Comparison of ENCODE assay signal across 10 cellular contexts in the genomic region with DNA sequence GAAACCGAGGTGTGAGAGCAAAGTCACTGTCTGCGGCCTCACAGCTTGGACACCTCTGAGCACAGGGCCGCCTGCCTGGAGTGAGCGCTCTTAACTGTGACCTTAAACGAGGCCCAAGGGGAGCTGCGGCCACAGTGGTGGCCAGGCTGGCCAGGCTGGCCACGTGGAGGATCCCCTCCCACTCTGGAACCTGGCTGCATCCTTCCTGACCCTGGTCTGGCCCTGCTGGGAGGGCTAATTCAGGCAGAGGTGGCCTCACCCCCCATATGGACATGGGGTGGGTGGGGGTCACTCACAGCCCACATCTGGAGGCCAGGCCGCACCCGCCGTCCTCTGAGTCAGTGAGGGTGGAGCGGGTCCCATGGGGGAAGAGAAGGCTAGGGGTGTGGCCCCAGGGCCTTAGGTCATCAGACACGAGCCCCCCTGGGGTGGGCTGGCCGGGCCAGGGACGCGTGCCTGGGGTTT. TPM values are rescaled to one million over a fixed set of nuclear protein-coding genes. Genes with fewer than 3 reads are reported as not detected.
DNase-seq lines count a peak whose midpoint lies in the region; ATAC-seq and TF ChIP-seq lines count a peak whose summit lies in the region.
"Had no signal": no experiment of that assay in that cellular context is flagged by ENCODE, and none has a peak within 500 bp of the region (broad histone marks: within the 10 kb centered on the region; RNA-seq: fewer than 3 reads in every experiment).

No MANE protein-coding gene starts in this region.

- DNase-seq in coronary artery (ENCODE audit: low spot score) (no peak), lower leg skin (ENCODE audit: low spot score in 2 of 2) (peak; percentile 75 to 96), thyroid gland (no peak), epidermal melanocyte (ENCODE audit: insufficient read length, low spot score) (no peak), smooth muscle cell (lab: John Stamatoyannopoulos, UW; ENCODE audit: unreplicated experiment) (no peak)
- DNase-seq: naive thymus-derived CD8-positive, alpha-beta T cell; stimulated activated naive B cell treated with anti-CD40 and anti-IgM and Interleukin-4, amounts not matched to agents 10 μg/mL and 1 μg/mL and 100 μg/mL, for 72 hours had no signal

- H3K9ac ChIP-seq in smooth muscle cell (ENCODE audit: low read depth) = no peak overlapping the region

- H3K9me3 ChIP-seq in HEK293 (ENCODE audit: control insufficient read depth, insufficient read depth, low read depth, low read length) (no peaks in the 10 kb centered on the region), thyroid gland (no peaks in the 10 kb centered on the region), smooth muscle cell (replicated peaks; ENCODE audit: low read depth) (no peaks in the 10 kb centered on the region)

- intact Hi-C loops in lower leg skin (cut with DNase I; ENCODE audit: low total_unique reads) (loop anchor here (10.0 kb wide), 1 partner anchor 1127 kb away; no protein-coding TSS in a partner anchor), thyroid gland (cut with DNase I) (no loop called here)

- peaks cover 99% of the 10 kb centered on the region for H4K20me1 ChIP-seq in smooth muscle cell (ENCODE audit: low read depth)

- H3K4me2 ChIP-seq in smooth muscle cell = no peak overlapping the region

- peaks cover 57% of the 10 kb centered on the region for H3K79me2 ChIP-seq in smooth muscle cell (ENCODE audit: low read depth)

- H3F3A ChIP-seq in smooth muscle cell (ENCODE audit: low read depth) = peaks cover 6% of the 10 kb centered on the region

- H3K4me3 ChIP-seq in HEK293 (ENCODE audit: low read depth, low read length) (no peak overlapping the region), coronary artery (peak overlapping the region; percentile 95), lower leg skin (ENCODE audit: low read depth, poor library complexity, severe bottlenecking) (no peak overlapping the region), thyroid gland (replicated peaks in 1 of 3) (no peak overlapping the region), smooth muscle cell (no peak overlapping the region)

- TF ChIP-seq CTCF in HEK293 (tag by site-specific recombination; IDR thresholded peaks at IDR 0.05) = no peak
- no peak for TF ChIP-seq CTCF in coronary artery (IDR thresholded peaks at IDR 0.05)
- no peak for TF ChIP-seq CTCF in lower leg skin (IDR thresholded peaks at IDR 0.05)
- no peak for TF ChIP-seq CTCF in thyroid gland (IDR thresholded peaks at IDR 0.05)
- TF ChIP-seq CTCF in smooth muscle cell (IDR thresholded peaks at IDR 0.05; ENCODE audit: borderline replicate concordance, insufficient read depth, poor library complexity, severe bottlenecking) = no peak

- H3K27ac ChIP-seq in HEK293 (ENCODE audit: extremely low read depth, low read depth, low read length) = no peak overlapping the region
- peak overlapping the region; percentile 93 to 98 for H3K27ac ChIP-seq in coronary artery
- peak overlapping the region in 2 of 3 donors; percentile 93 to 98 for H3K27ac ChIP-seq in thyroid gland
- H3K27ac ChIP-seq in smooth muscle cell (ENCODE audit: low read depth) = no peak overlapping the region

- WGBS in lower leg skin, 2 donors = 54 to 81% methylated on average over 11 to 15 of the region's 15 CpGs
- 60 to 75% methylated on average over 10 to 14 of the region's 15 CpGs for WGBS in thyroid gland, 2 donors
- 90% methylated on average over 15 of the region's 15 CpGs for WGBS in smooth muscle cell (ENCODE audit: low lambda C conversion rate)

- no peak overlapping the region for H2AFZ ChIP-seq in smooth muscle cell (ENCODE audit: low read depth)

- CTCF ChIA-PET in HEK293 (lab: Yijun Ruan, JAX) = interaction anchor here (0.7 to 2.1 kb wide), 5 partner anchors 8 to 25 kb away, joined by 3 to 19 read pairs (median 5); no protein-coding TSS in a partner anchor

- H3K36me3 ChIP-seq in HEK293 (ENCODE audit: control insufficient read depth in 2 of 2, insufficient read depth in 1 of 2, low read length in 2 of 2) (peaks cover 0 to 20% of the 10 kb centered on the region in 2 experiments; a peak in 1 of 3 replicates), thyroid gland (peaks cover 0 to 12% of the 10 kb centered on the region in 2 donors), smooth muscle cell (ENCODE audit: low read depth) (no peaks in the 10 kb centered on the region)

- ATAC-seq in HG03280 (IDR thresholded peaks at IDR 0.05; ENCODE audit: unreplicated experiment) (no peak), GM21723 (IDR thresholded peaks at IDR 0.05; ENCODE audit: unreplicated experiment) (no peak)
- ATAC-seq: naive thymus-derived CD8-positive, alpha-beta T cell; stimulated activated naive B cell treated with anti-CD40 and anti-IgM and Interleukin-4, amounts not matched to agents 10 μg/mL and 1 μg/mL and 100 μg/mL, for 72 hours had no signal

- H3K4me1 ChIP-seq in HEK293 (ENCODE audit: control insufficient read depth, insufficient read depth, low read length) = peaks cover 10% of the 10 kb centered on the region
- H3K4me1 ChIP-seq in thyroid gland = peaks cover 88 to 98% of the 10 kb centered on the region in 2 donors
- H3K4me1 ChIP-seq in smooth muscle cell (ENCODE audit: low read depth) = peaks cover 16% of the 10 kb centered on the region

- POLR2A ChIA-PET in HEK293 (lab: Yijun Ruan, JAX) = interaction anchor here (1.2 kb wide), 1 partner anchor 9 kb away, joined by 3 read pairs; no protein-coding TSS in a partner anchor

- no peaks in the 10 kb centered on the region for H3K27me3 ChIP-seq in thyroid gland
- H3K27me3 ChIP-seq in smooth muscle cell (ENCODE audit: low read depth) = no peaks in the 10 kb centered on the region

- TF ChIP-seq POLR2A in lower leg skin (IDR thresholded peaks at IDR 0.05) (no peak), thyroid gland (IDR thresholded peaks at IDR 0.05) (no peak)

TF ChIP-seq in HEK293, 187 proteins besides CTCF, POLR2A, EP300 and RAD21:
- TF ChIP-seq, protein P1, sequence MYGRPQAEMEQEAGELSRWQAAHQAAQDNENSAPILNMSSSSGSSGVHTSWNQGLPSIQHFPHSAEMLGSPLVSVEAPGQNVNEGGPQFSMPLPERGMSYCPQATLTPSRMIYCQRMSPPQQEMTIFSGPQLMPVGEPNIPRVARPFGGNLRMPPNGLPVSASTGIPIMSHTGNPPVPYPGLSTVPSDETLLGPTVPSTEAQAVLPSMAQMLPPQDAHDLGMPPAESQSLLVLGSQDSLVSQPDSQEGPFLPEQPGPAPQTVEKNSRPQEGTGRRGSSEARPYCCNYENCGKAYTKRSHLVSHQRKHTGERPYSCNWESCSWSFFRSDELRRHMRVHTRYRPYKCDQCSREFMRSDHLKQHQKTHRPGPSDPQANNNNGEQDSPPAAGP (tag by site-specific recombination; IDR thresholded peaks at IDR 0.05) = peak; percentile 58; the same call in 1 of the 2 replicates
- TF ChIP-seq ZNF701 (tag by site-specific recombination; IDR thresholded peaks at IDR 0.05) (no peak), KLF1 (tag by site-specific recombination; IDR thresholded peaks at IDR 0.05) (peak; percentile 98), GLIS2 (tag by site-specific recombination; IDR thresholded peaks at IDR 0.05) (peak; percentile 41; the same call in 1 of the 2 replicates)

RNA-seq across cellular contexts. Expression of a gene that starts 6.6 kb away (rescaled TPM):
- 10 to 100 TPM; 35.6 to 52.8 (median 46.7) TPM for total RNA-seq in lower leg skin
- total RNA-seq in thyroid gland = 10 to 100 TPM; 21.9 to 47.0 (median 28.8) TPM
- 23.8 and 30.0 TPM in 2 replicates for total RNA-seq in smooth muscle cell
- 127 and 150 TPM in 2 replicates for polyA plus RNA-seq in smooth muscle cell

RNA-seq across cellular contexts. Expression of a gene that starts 27.1 kb away (rescaled TPM):
- total RNA-seq in lower leg skin (10 to 100 TPM; 26.2 to 64.5 (median 40.9) TPM), thyroid gland (10 to 100 TPM in 3 of 4 donors, 1 to 10 TPM in 1; 5.6 to 60.2 (median 27.3) TPM), smooth muscle cell (18.4 and 29.6 TPM in 2 replicates)
- polyA plus RNA-seq in smooth muscle cell = 47.7 and 52.2 TPM in 2 replicates

RNA-seq across cellular contexts. Expression of a gene that starts 38.2 kb away (rescaled TPM):
- 10 to 100 TPM; 18.4 to 39.0 (median 22.7) TPM for total RNA-seq in lower leg skin
- total RNA-seq in thyroid gland = 10 to 100 TPM; 17.9 to 53.7 (median 29.7) TPM
- 6.7 and 14.4 TPM in 2 replicates for total RNA-seq in smooth muscle cell
- 12.7 and 18.9 TPM in 2 replicates for polyA plus RNA-seq in smooth muscle cell

RNA-seq across cellular contexts. Expression of a gene that starts 47.4 kb away (rescaled TPM):
- total RNA-seq in lower leg skin = 10 to 100 TPM; 37.4 to 44.1 (median 40.8) TPM
- 10 to 100 TPM; 41.0 to 61.0 (median 51.0) TPM for total RNA-seq in thyroid gland
- total RNA-seq in smooth muscle cell = 40.0 and 42.6 TPM in 2 replicates
- polyA plus RNA-seq in smooth muscle cell = 42.7 and 46.5 TPM in 2 replicates

Comparison
In these comparisons a context has a peak if more than half of its experiments do, and no peak if none do; other contexts are left out.
1. H3K27ac ChIP-seq: peak in coronary artery (2 of 2) and thyroid gland (2 of 3); none in HEK293 (single experiment) and smooth muscle cell (single experiment).
2. DNase-seq: peak in lower leg skin (2 of 2); none in coronary artery (single experiment), thyroid gland (0 of 2), epidermal melanocyte (single experiment) and smooth muscle cell (single experiment).